ENCODE assay signal across 1 cellular context in genomic region chr1:109197163-109198042, GRCh38.
A peak's percentile ranks its signal among the peaks of the same experiment; 100 is the strongest.
TF ChIP-seq lines count a peak whose summit lies in the region.

No MANE protein-coding gene starts in this region.

TF ChIP-seq in K562, 482 proteins besides CTCF, POLR2A, EP300 and RAD21 (continued from another document and continues in another):
- TF ChIP-seq DDX20 (tag; IDR thresholded peaks at IDR 0.05; ENCODE audit: low read depth) (no peak), SIX5 (IDR thresholded peaks at IDR 0.05; ENCODE audit: borderline replicate concordance in 1 of 2, insufficient read depth in 1 of 2, low read depth in 1 of 2, low read length in 2 of 2) (peak in 1 of 2 experiments; percentile 10; a peak in 1 of 4 replicates), ZNF766 (CRISPR knock-in tag; conservative IDR thresholded peaks at IDR 0.05) (no peak), USF2 (CRISPR knock-in tag; IDR thresholded peaks at IDR 0.05) (no peak), VEZF1 (CRISPR knock-in tag; IDR thresholded peaks at IDR 0.05) (peak; percentile 23), HMG20A (CRISPR knock-in tag; conservative IDR thresholded peaks at IDR 0.05) (no peak), ZNF57 (CRISPR knock-in tag; IDR thresholded peaks at IDR 0.05) (no peak), MXD1 (CRISPR knock-in tag; IDR thresholded peaks at IDR 0.05; ENCODE audit: borderline replicate concordance, poor library complexity, severe bottlenecking) (no peak), ZNF408 (CRISPR knock-in tag; IDR thresholded peaks at IDR 0.05; ENCODE audit: low read depth) (no peak), HDAC3 (IDR thresholded peaks at IDR 0.05; ENCODE audit: borderline replicate concordance, partially characterized antibody) (no peak), ZNF449 (CRISPR knock-in tag; IDR thresholded peaks at IDR 0.05) (no peak), ILK (tag; IDR thresholded peaks at IDR 0.05; ENCODE audit: borderline replicate concordance, low read depth) (no peak), SRSF9 (IDR thresholded peaks at IDR 0.05; ENCODE audit: borderline replicate concordance, low read depth, low read length) (no peak), ZNF830 (CRISPR knock-in tag; IDR thresholded peaks at IDR 0.05) (no peak), ZNF174 (CRISPR knock-in tag; IDR thresholded peaks at IDR 0.05) (no peak), CHD4 (IDR thresholded peaks at IDR 0.05; ENCODE audit: insufficient read depth, insufficient replicate concordance, low read depth, low read length, poor library complexity, severe bottlenecking) (no peak), BACH1 (tag; IDR thresholded peaks at IDR 0.05) (no peak), USF1 (CRISPR knock-in tag; IDR thresholded peaks at IDR 0.05) (no peak), ZNF24 (IDR thresholded peaks at IDR 0.05) (no peak), WHSC1 (IDR thresholded peaks at IDR 0.05; ENCODE audit: low read length) (no peak), DACH1 (IDR thresholded peaks at IDR 0.05; ENCODE audit: partially characterized antibody) (peak; percentile 7), POLR2B (IDR thresholded peaks at IDR 0.05; ENCODE audit: low read depth, partially characterized antibody) (no peak), ZNF324 (CRISPR knock-in tag; IDR thresholded peaks at IDR 0.05) (no peak), ZNF561 (CRISPR knock-in tag; conservative IDR thresholded peaks at IDR 0.05) (no peak), FUS (optimal IDR thresholded peaks at IDR 0.05; ENCODE audit: low read depth, low read length) (no peak), CEBPB (tag; IDR thresholded peaks at IDR 0.05) (peak; percentile 48), E4F1 (CRISPR knock-in tag; IDR thresholded peaks at IDR 0.05; ENCODE audit: borderline replicate concordance) (no peak), ZNF282 (CRISPR knock-in tag; IDR thresholded peaks at IDR 0.05) (no peak), ZNF277 (CRISPR knock-in tag; IDR thresholded peaks at IDR 0.05; ENCODE audit: borderline replicate concordance) (no peak), CCAR2 (IDR thresholded peaks at IDR 0.05; ENCODE audit: low read depth, low read length) (no peak), CBX5 (IDR thresholded peaks at IDR 0.05; ENCODE audit: borderline replicate concordance, low read depth) (no peak), ZKSCAN1 (IDR thresholded peaks at IDR 0.05; ENCODE audit: low read depth, low read length) (no peak), TAF15 (IDR thresholded peaks at IDR 0.05; ENCODE audit: low read depth, low read length) (no peak), TRIM25 (IDR thresholded peaks at IDR 0.05; ENCODE audit: borderline replicate concordance) (no peak), ZNF316 (IDR thresholded peaks at IDR 0.05) (peak; percentile 59), CBFA2T2 (conservative IDR thresholded peaks at IDR 0.05) (peak; percentile 59), ELF4 (CRISPR knock-in tag; IDR thresholded peaks at IDR 0.05) (no peak), PKNOX1 (IDR thresholded peaks at IDR 0.05) (peak; percentile 92), PCBP2 (IDR thresholded peaks at IDR 0.05; ENCODE audit: low read depth, low read length, poor library complexity, severe bottlenecking) (no peak), ZNF395 (CRISPR knock-in tag; IDR thresholded peaks at IDR 0.05) (0 out of 2 replicates have a peak, but pooled peaks have one; percentile 7), HLTF (IDR thresholded peaks at IDR 0.05) (no peak), NFE2 (IDR thresholded peaks at IDR 0.05; ENCODE audit: low read depth) (peak; percentile 54), PRMT5 (CRISPR knock-in tag; IDR thresholded peaks at IDR 0.05) (no peak), NR2C1 (IDR thresholded peaks at IDR 0.05) (no peak), NR2C1 (tag; IDR thresholded peaks at IDR 0.05) (no peak), EZH2 (IDR thresholded peaks at IDR 0.05; ENCODE audit: borderline replicate concordance, low read depth, low read length) (no peak), DPF2 (IDR thresholded peaks at IDR 0.05) (peak; percentile 83), PCBP1 (IDR thresholded peaks at IDR 0.05; ENCODE audit: low read depth, low read length, poor library complexity, severe bottlenecking) (no peak), ZNF274 (IDR thresholded peaks at IDR 0.05; ENCODE audit: borderline replicate concordance, low read depth, low read length) (no peak), SMARCB1 (IDR thresholded peaks at IDR 0.05; ENCODE audit: insufficient read length, low read depth) (no peak), ZNF699 (CRISPR knock-in tag; IDR thresholded peaks at IDR 0.05; ENCODE audit: insufficient replicate concordance) (no peak), SRSF1 (IDR thresholded peaks at IDR 0.05; ENCODE audit: low read depth, low read length) (no peak), ZNF551 (CRISPR knock-in tag; IDR thresholded peaks at IDR 0.05) (no peak), ZNF431 (CRISPR knock-in tag; IDR thresholded peaks at IDR 0.05) (no peak), HDAC6 (IDR thresholded peaks at IDR 0.05; ENCODE audit: low read depth, low read length) (no peak)
- TF ChIP-seq, protein P1, sequence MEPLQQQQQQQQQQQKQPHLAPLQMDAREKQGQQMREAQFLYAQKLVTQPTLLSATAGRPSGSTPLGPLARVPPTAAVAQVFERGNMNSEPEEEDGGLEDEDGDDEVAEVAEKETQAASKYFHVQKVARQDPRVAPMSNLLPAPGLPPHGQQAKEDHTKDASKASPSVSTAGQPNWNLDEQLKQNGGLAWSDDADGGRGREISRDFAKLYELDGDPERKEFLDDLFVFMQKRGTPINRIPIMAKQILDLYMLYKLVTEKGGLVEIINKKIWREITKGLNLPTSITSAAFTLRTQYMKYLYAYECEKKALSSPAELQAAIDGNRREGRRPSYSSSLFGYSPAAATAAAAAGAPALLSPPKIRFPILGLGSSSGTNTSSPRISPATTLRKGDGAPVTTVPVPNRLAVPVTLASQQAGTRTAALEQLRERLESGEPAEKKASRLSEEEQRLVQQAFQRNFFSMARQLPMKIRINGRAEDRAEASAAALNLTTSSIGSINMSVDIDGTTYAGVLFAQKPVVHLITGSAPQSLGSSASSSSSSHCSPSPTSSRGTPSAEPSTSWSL (CRISPR knock-in tag; IDR thresholded peaks at IDR 0.05; ENCODE audit: borderline replicate concordance), result no peak
- TF ChIP-seq, protein P2, sequence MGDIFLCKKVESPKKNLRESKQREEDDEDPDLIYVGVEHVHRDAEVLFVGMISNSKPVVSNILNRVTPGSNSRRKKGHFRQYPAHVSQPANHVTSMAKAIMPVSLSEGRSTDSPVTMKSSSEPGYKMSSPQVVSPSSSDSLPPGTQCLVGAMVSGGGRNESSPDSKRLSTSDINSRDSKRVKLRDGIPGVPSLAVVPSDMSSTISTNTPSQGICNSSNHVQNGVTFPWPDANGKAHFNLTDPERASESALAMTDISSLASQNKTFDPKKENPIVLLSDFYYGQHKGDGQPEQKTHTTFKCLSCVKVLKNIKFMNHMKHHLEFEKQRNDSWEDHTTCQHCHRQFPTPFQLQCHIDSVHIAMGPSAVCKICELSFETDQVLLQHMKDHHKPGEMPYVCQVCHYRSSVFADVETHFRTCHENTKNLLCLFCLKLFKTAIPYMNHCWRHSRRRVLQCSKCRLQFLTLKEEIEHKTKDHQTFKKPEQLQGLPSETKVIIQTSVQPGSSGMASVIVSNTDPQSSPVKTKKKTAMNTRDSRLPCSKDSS (IDR thresholded peaks at IDR 0.05; ENCODE audit: low read depth, partially characterized antibody), result no peak
